38 cellular contexts compared by ENCODE assay signal in the genomic region with DNA sequence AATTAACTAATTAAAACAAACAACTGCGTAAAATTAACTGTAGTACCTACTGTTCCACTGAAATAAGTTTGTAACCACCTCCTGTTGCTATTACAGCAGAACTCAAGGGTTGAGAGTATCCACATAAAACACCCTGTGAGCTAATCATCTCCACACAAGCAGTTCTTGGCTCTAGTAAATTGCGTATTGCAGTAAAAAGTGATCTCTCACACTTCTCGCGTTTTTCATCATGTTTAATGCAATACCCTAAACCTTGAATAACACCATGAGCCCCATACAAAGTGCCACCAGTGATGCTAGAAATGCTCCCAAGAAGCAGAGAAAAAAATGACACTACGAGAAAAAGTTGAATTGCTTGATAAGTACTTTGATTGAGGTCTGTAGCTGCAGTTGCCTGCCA.
"Had no signal": no experiment of that assay in that cellular context is flagged by ENCODE, and none has a peak within 500 bp of the region (broad histone marks: within the 10 kb centered on the region; RNA-seq: fewer than 3 reads in every experiment).

No MANE protein-coding gene starts in this region.

- DNase-seq: activated effector memory CD4-positive, alpha-beta T cell treated with anti-CD3 and anti-CD28 coated beads, Interleukin-2, amount 50 U/mL, for 16 hours; activated effector memory CD4-positive, alpha-beta T cell treated with Interleukin-2 at 50 U/mL for 16 hours; activated gamma-delta T cell; activated gamma-delta T cell treated with Interleukin-2 at 50 U/mL for 16 hours; activated naive CD4-positive, alpha-beta T cell; activated naive CD4-positive, alpha-beta T cell treated with anti-CD3 and anti-CD28 coated beads for 36 hours; activated naive CD4-positive, alpha-beta T cell treated with anti-CD3 and anti-CD28 coated beads, Interleukin-2, amount 10 ng/mL, durations not matched to agents 7 days and 5 days; activated naive CD4-positive, alpha-beta T cell treated with anti-CD3 and anti-CD28 coated beads, Interleukin-2, amount 50 U/mL, for 16 hours; activated naive CD4-positive, alpha-beta T cell treated with Interleukin-2 at 50 U/mL for 16 hours; activated naive CD8-positive, alpha-beta T cell treated with anti-CD3 and anti-CD28 coated beads for 36 hours; activated naive CD8-positive, alpha-beta T cell treated with anti-CD3 and anti-CD28 coated beads, Interleukin-2, amount 10 ng/mL, durations not matched to agents 7 days and 5 days; activated naive CD8-positive, alpha-beta T cell treated with anti-CD3 and anti-CD28 coated beads, Interleukin-2, amount 50 U/mL, for 24 hours; activated T-cell treated with anti-CD3 and anti-CD28 coated beads, Interleukin-2, amount 50 U/mL, for 1 hour; activated T-cell treated with anti-CD3 and anti-CD28 coated beads, Interleukin-2, amount 50 U/mL, for 24 hours; activated T-cell treated with anti-CD3 and anti-CD28 coated beads, Interleukin-2, amount 50 U/mL, for 4 hours; activated T-cell treated with anti-CD3 and anti-CD28 coated beads, Interleukin-2, amount 50 U/mL, for 48 hours; activated T-cell treated with anti-CD3 and anti-CD28 coated beads, Interleukin-2, amount 50 U/mL, for 72 hours; adrenal gland; amniotic stem cell; amygdala; anterior cingulate cortex; aorta; body of pancreas; brain microvascular endothelial cell; caudate nucleus; central memory CD4-positive, alpha-beta T cell; cerebellar nuclear complex had no signal

- H3K4me3 ChIP-seq: adrenal gland, ascending aorta, body of pancreas, breast epithelium, cardiac muscle cell had no signal

- H3K36me3 ChIP-seq: adrenal gland, brain microvascular endothelial cell, breast epithelium, cardiac muscle cell had no signal

- H3K4me1 Mint-ChIP-seq: activated naive CD4-positive, alpha-beta T cell treated with anti-CD3 and anti-CD28 coated beads, Interleukin-2, amount 10 ng/mL, durations not matched to agents 7 days and 5 days; activated naive CD4-positive, alpha-beta T cell treated with anti-CD3 and anti-CD28 coated beads, Interleukin-2, amount 50 U/mL, for 24 hours; activated naive CD8-positive, alpha-beta T cell treated with anti-CD3 and anti-CD28 coated beads, Interleukin-2, amount 10 ng/mL, durations not matched to agents 7 days and 5 days; activated naive CD8-positive, alpha-beta T cell treated with anti-CD3 and anti-CD28 coated beads, Interleukin-2, amount 50 U/mL, for 24 hours; activated T-helper 17 cell treated with anti-CD3 and anti-CD28 coated beads, Interleukin-2, amount 50 U/mL, for 72 hours; central memory CD8-positive, alpha-beta T cell had no signal

- H3K27ac Mint-ChIP-seq: activated naive CD4-positive, alpha-beta T cell treated with anti-CD3 and anti-CD28 coated beads for 36 hours; activated naive CD4-positive, alpha-beta T cell treated with anti-CD3 and anti-CD28 coated beads, Interleukin-2, amount 10 ng/mL, durations not matched to agents 7 days and 5 days; activated naive CD4-positive, alpha-beta T cell treated with anti-CD3 and anti-CD28 coated beads, Interleukin-2, amount 50 U/mL, for 24 hours; activated naive CD4-positive, alpha-beta T cell treated with anti-CD3 and anti-CD28 coated beads, Interleukin-2, amount 50 U/mL, for 72 hours; activated naive CD8-positive, alpha-beta T cell; activated naive CD8-positive, alpha-beta T cell treated with anti-CD3 and anti-CD28 coated beads for 36 hours; activated naive CD8-positive, alpha-beta T cell treated with anti-CD3 and anti-CD28 coated beads, Interleukin-2, amount 10 ng/mL, durations not matched to agents 7 days and 5 days; activated naive CD8-positive, alpha-beta T cell treated with anti-CD3 and anti-CD28 coated beads, Interleukin-2, amount 50 U/mL, for 24 hours; activated T-cell treated with anti-CD3 and anti-CD28 coated beads, Interleukin-2, amount 50 U/mL, for 24 hours; activated T-cell treated with anti-CD3 and anti-CD28 coated beads, Interleukin-2, amount 50 U/mL, for 72 hours; activated T-helper 1 cell treated with anti-CD3 and anti-CD28 coated beads, Interleukin-12 subunit alpha, Interleukin-12 subunit beta, Interleukin-2, Interleukin-4 antibody, amounts not matched to agents 30 ng/mL and 10 ng/mL and 1 ng/mL, durations not matched to agents 14 hours and 24 hours and 36 hours; activated T-helper 17 cell treated with anti-CD3 and anti-CD28 coated beads, Interleukin-2, amount 50 U/mL, for 72 hours; activated T-helper 2 cell treated with anti-CD3 and anti-CD28 coated beads, Interferon-gamma antibody, Interleukin-2, Interleukin-4, amounts not matched to agents 10 μg/mL and 5 μg/mL and 100 μg/mL, durations not matched to agents 14 hours and 24 hours and 36 hours; brain had no signal

- H3K27ac ChIP-seq: adrenal gland, ascending aorta, body of pancreas, brain microvascular endothelial cell, breast epithelium, cardiac muscle cell had no signal

- H3K27me3 ChIP-seq: adrenal gland, ascending aorta, body of pancreas, brain microvascular endothelial cell, breast epithelium, cardiac muscle cell had no signal

- H3K9me3 Mint-ChIP-seq: activated naive CD4-positive, alpha-beta T cell treated with anti-CD3 and anti-CD28 coated beads for 36 hours; activated naive CD4-positive, alpha-beta T cell treated with anti-CD3 and anti-CD28 coated beads, Interleukin-2, amount 10 ng/mL, durations not matched to agents 7 days and 5 days; activated naive CD4-positive, alpha-beta T cell treated with anti-CD3 and anti-CD28 coated beads, Interleukin-2, amount 50 U/mL, for 24 hours; activated naive CD4-positive, alpha-beta T cell treated with anti-CD3 and anti-CD28 coated beads, Interleukin-2, amount 50 U/mL, for 72 hours; activated naive CD8-positive, alpha-beta T cell treated with anti-CD3 and anti-CD28 coated beads for 36 hours; activated naive CD8-positive, alpha-beta T cell treated with anti-CD3 and anti-CD28 coated beads, Interleukin-2, amount 10 ng/mL, durations not matched to agents 7 days and 5 days; activated naive CD8-positive, alpha-beta T cell treated with anti-CD3 and anti-CD28 coated beads, Interleukin-2, amount 50 U/mL, for 24 hours; activated T-cell treated with anti-CD3 and anti-CD28 coated beads, Interleukin-2, amount 50 U/mL, for 24 hours; activated T-cell treated with anti-CD3 and anti-CD28 coated beads, Interleukin-2, amount 50 U/mL, for 4 hours; activated T-cell treated with anti-CD3 and anti-CD28 coated beads, Interleukin-2, amount 50 U/mL, for 72 hours; activated T-helper 1 cell treated with anti-CD3 and anti-CD28 coated beads, Interleukin-12 subunit alpha, Interleukin-12 subunit beta, Interleukin-2, Interleukin-4 antibody, amounts not matched to agents 30 ng/mL and 10 ng/mL and 1 ng/mL, durations not matched to agents 14 hours and 24 hours and 36 hours; activated T-helper 17 cell treated with anti-CD3 and anti-CD28 coated beads, Interleukin-2, amount 50 U/mL, for 72 hours; activated T-helper 2 cell treated with anti-CD3 and anti-CD28 coated beads, Interferon-gamma antibody, Interleukin-2, Interleukin-4, amounts not matched to agents 10 μg/mL and 5 μg/mL and 100 μg/mL, durations not matched to agents 14 hours and 24 hours and 36 hours; brain; central memory CD8-positive, alpha-beta T cell had no signal

- H3K9me3 ChIP-seq: adrenal gland, ascending aorta, body of pancreas, breast epithelium had no signal

- H3K27me3 Mint-ChIP-seq: activated naive CD4-positive, alpha-beta T cell treated with anti-CD3 and anti-CD28 coated beads, Interleukin-2, amount 10 ng/mL, durations not matched to agents 7 days and 5 days; activated naive CD4-positive, alpha-beta T cell treated with anti-CD3 and anti-CD28 coated beads, Interleukin-2, amount 50 U/mL, for 24 hours; activated naive CD8-positive, alpha-beta T cell; activated naive CD8-positive, alpha-beta T cell treated with anti-CD3 and anti-CD28 coated beads for 36 hours; activated naive CD8-positive, alpha-beta T cell treated with anti-CD3 and anti-CD28 coated beads, Interleukin-2, amount 50 U/mL, for 24 hours; activated T-cell treated with anti-CD3 and anti-CD28 coated beads, Interleukin-2, amount 50 U/mL, for 24 hours; activated T-helper 17 cell treated with anti-CD3 and anti-CD28 coated beads, Interleukin-2, amount 50 U/mL, for 72 hours; brain; central memory CD8-positive, alpha-beta T cell had no signal

- H3K4me1 ChIP-seq: breast epithelium had no signal

- H3K4me3 Mint-ChIP-seq: activated naive CD4-positive, alpha-beta T cell treated with anti-CD3 and anti-CD28 coated beads for 36 hours; activated naive CD4-positive, alpha-beta T cell treated with anti-CD3 and anti-CD28 coated beads, Interleukin-2, amount 10 ng/mL, durations not matched to agents 7 days and 5 days; activated naive CD4-positive, alpha-beta T cell treated with anti-CD3 and anti-CD28 coated beads, Interleukin-2, amount 50 U/mL, for 24 hours; activated naive CD8-positive, alpha-beta T cell; activated naive CD8-positive, alpha-beta T cell treated with anti-CD3 and anti-CD28 coated beads for 36 hours; activated naive CD8-positive, alpha-beta T cell treated with anti-CD3 and anti-CD28 coated beads, Interleukin-2, amount 10 ng/mL, durations not matched to agents 7 days and 5 days; activated naive CD8-positive, alpha-beta T cell treated with anti-CD3 and anti-CD28 coated beads, Interleukin-2, amount 50 U/mL, for 24 hours; activated T-cell treated with anti-CD3 and anti-CD28 coated beads, Interleukin-2, amount 50 U/mL, for 24 hours; activated T-cell treated with anti-CD3 and anti-CD28 coated beads, Interleukin-2, amount 50 U/mL, for 4 hours; activated T-cell treated with anti-CD3 and anti-CD28 coated beads, Interleukin-2, amount 50 U/mL, for 72 hours; activated T-helper 1 cell treated with anti-CD3 and anti-CD28 coated beads, Interleukin-12 subunit alpha, Interleukin-12 subunit beta, Interleukin-2, Interleukin-4 antibody, amounts not matched to agents 30 ng/mL and 10 ng/mL and 1 ng/mL, durations not matched to agents 14 hours and 24 hours and 36 hours; activated T-helper 17 cell treated with anti-CD3 and anti-CD28 coated beads, Interleukin-2, amount 50 U/mL, for 72 hours; brain; central memory CD8-positive, alpha-beta T cell had no signal

- H3K36me3 Mint-ChIP-seq: activated naive CD4-positive, alpha-beta T cell treated with anti-CD3 and anti-CD28 coated beads, Interleukin-2, amount 50 U/mL, for 72 hours had no signal
